ENCODE assay signal across 19 cellular contexts in genomic region chr2:74756356-74756890, GRCh38.
DNase-seq lines count a peak whose midpoint lies in the region; ATAC-seq and TF ChIP-seq lines count a peak whose summit lies in the region.
"Had no signal": no experiment of that assay in that cellular context is flagged by ENCODE, and none has a peak within 500 bp of the region (broad histone marks: within the 10 kb centered on the region; RNA-seq: fewer than 3 reads in every experiment).

No MANE protein-coding gene starts in this region.

- no peak overlapping the region for H3K4me3 ChIP-seq in IMR-90 (ENCODE audit: insufficient read depth, low read depth, low read length)
- no peak overlapping the region for H3K4me3 ChIP-seq in aorta (ENCODE audit: low read length in 2 of 2)
- H3K4me3 ChIP-seq: hepatocyte had no signal

- H2AK9ac ChIP-seq in IMR-90 (replicated peaks; ENCODE audit: low read depth, low read length, poor library complexity): no peak overlapping the region

- H2BK20ac ChIP-seq in IMR-90 (ENCODE audit: low read depth, low read length): no peak overlapping the region

- H3K14ac ChIP-seq in IMR-90 (replicated peaks; ENCODE audit: low read depth, low read length): no peak overlapping the region

- TF ChIP-seq POLR2A in IMR-90 (IDR thresholded peaks at IDR 0.05; ENCODE audit: low read depth, low read length): no peak

- peaks cover 4 to 11% of the 10 kb centered on the region in 2 donors for H3K27me3 Mint-ChIP-seq in stimulated activated naive B cell treated with anti-CD40 and anti-IgM and Interleukin-4, amounts not matched to agents 10 μg/mL and 1 μg/mL and 100 μg/mL, for 72 hours

- intact Hi-C loops in IMR-90 (cut with micrococcal nuclease): no loop called here
- intact Hi-C loops in aorta (cut with DNase I): no loop called here
- intact Hi-C loops in left ventricle myocardium superior (cut with micrococcal nuclease): no loop called here

- H3K4me1 Mint-ChIP-seq in stimulated activated naive B cell treated with anti-CD40 and anti-IgM and Interleukin-4, amounts not matched to agents 10 μg/mL and 1 μg/mL and 100 μg/mL, for 72 hours: peaks cover 3 to 11% of the 10 kb centered on the region in 2 donors
- H3K4me1 Mint-ChIP-seq: CD4-positive, alpha-beta memory T cell; T-helper 17 cell had no signal

- TF ChIP-seq CTCF in IMR-90 (conservative IDR thresholded peaks at IDR 0.05; ENCODE audit: low read depth, low read length): no peak

- POLR2A ChIA-PET in IMR-90 (lab: Charles Lee; ENCODE audit: unreplicated experiment): no interaction called here

- H3K36me3 Mint-ChIP-seq in stimulated activated naive B cell treated with anti-CD40 and anti-IgM and Interleukin-4, amounts not matched to agents 10 μg/mL and 1 μg/mL and 100 μg/mL, for 72 hours: peaks cover 6% of the 10 kb centered on the region in 2 donors

- peaks cover 3% of the 10 kb centered on the region; the same call in 1 of the 2 replicates for H3K9me1 ChIP-seq in IMR-90 (ENCODE audit: insufficient read depth, low read length)

- H3K4ac ChIP-seq in IMR-90 (ENCODE audit: low read depth, low read length): no peak overlapping the region

- no peak overlapping the region for H3K18ac ChIP-seq in IMR-90 (ENCODE audit: low read depth, low read length)

- H4K20me1 ChIP-seq in IMR-90 (ENCODE audit: insufficient read depth, low read length): no peaks in the 10 kb centered on the region

- no peak overlapping the region for H3K4me2 ChIP-seq in IMR-90 (ENCODE audit: low read depth, low read length)
- H3K4me2 ChIP-seq: hepatocyte, KMS-11 had no signal

- H2BK5ac ChIP-seq in IMR-90 (ENCODE audit: low read depth, low read length, poor library complexity, severe bottlenecking): no peak overlapping the region

- H3K36me3 ChIP-seq in IMR-90 (ENCODE audit: control insufficient read depth, insufficient read depth, low read length) (no peaks in the 10 kb centered on the region), aorta (ENCODE audit: control insufficient read depth in 1 of 2, insufficient read depth in 2 of 2, low read length in 1 of 2) (no peaks in the 10 kb centered on the region)

- H3K9me3 ChIP-seq in IMR-90 (ENCODE audit: control insufficient read depth, insufficient read depth, low read length): peaks cover 12% of the 10 kb centered on the region
- no peaks in the 10 kb centered on the region for H3K9me3 ChIP-seq in aorta (ENCODE audit: control insufficient read depth, low read length)

- H2AFZ ChIP-seq in IMR-90 (replicated peaks; ENCODE audit: low read length, poor library complexity): no peak overlapping the region
- H2AFZ ChIP-seq: hepatocyte had no signal

- no peak overlapping the region for H3K4me3 Mint-ChIP-seq in stimulated activated naive B cell treated with anti-CD40 and anti-IgM and Interleukin-4, amounts not matched to agents 10 μg/mL and 1 μg/mL and 100 μg/mL, for 72 hours
- H3K4me3 Mint-ChIP-seq: activated naive CD8-positive, alpha-beta T cell; activated T-cell treated with anti-CD3 and anti-CD28 coated beads, Interleukin-2, amount 50 U/mL, for 24 hours; CD4-positive, alpha-beta memory T cell; T-helper 17 cell had no signal

- no peaks in the 10 kb centered on the region for H3K79me1 ChIP-seq in IMR-90 (ENCODE audit: low read depth in 1 of 2, low read length in 2 of 2)

- no peak overlapping the region for H2BK15ac ChIP-seq in IMR-90 (ENCODE audit: low read depth, low read length)

- in situ Hi-C loops in IMR-90 (cut with MboI; ENCODE audit: low sequenced_read_pairs): no loop called here

- no TSS peak for BruUV-seq in IMR-90 (replicated peaks; lab: Mats Ljungman, UMichigan)

- H3K9ac ChIP-seq in IMR-90 (ENCODE audit: low read depth, low read length): no peak overlapping the region
- H3K9ac ChIP-seq: KMS-11 had no signal

- no peak overlapping the region for H2AK5ac ChIP-seq in IMR-90 (ENCODE audit: low read depth, low read length)

- peak; percentile 34 for DNase-seq in DMS53 (lab: John Stamatoyannopoulos, UW)
- no peak for DNase-seq in DMS53 treated with DMSO at 0.1 percent for 48 hours (lab: John Stamatoyannopoulos, UW; ENCODE audit: unreplicated experiment)
- DNase-seq in IMR-90: peak; percentile 22
- peak; percentile 48 for DNase-seq in RPMI8226
- no peak for DNase-seq in stimulated activated naive B cell treated with anti-CD40 and anti-IgM and Interleukin-4, amounts not matched to agents 10 μg/mL and 1 μg/mL and 100 μg/mL, for 72 hours
- no peak for DNase-seq in NCI-H748 (lab: John Stamatoyannopoulos, UW; ENCODE audit: unreplicated experiment)
- DNase-seq in aorta: no peak
- DNase-seq in left ventricle myocardium superior: no peak
- DNase-seq: 8988T; activated CD4-positive, alpha-beta T cell treated with anti-CD3 and anti-CD28 coated beads, Interleukin-2, amount 50 U/mL, for 1 hour; activated T-cell treated with anti-CD3 and anti-CD28 coated beads, Interleukin-2, amount 50 U/mL, for 24 hours; CD4-positive, alpha-beta memory T cell; GOT3; NCI-H187; NCI-H69; T-helper 17 cell had no signal

- H3K27ac Mint-ChIP-seq in stimulated activated naive B cell treated with anti-CD40 and anti-IgM and Interleukin-4, amounts not matched to agents 10 μg/mL and 1 μg/mL and 100 μg/mL, for 72 hours: no peak overlapping the region
- H3K27ac Mint-ChIP-seq: activated naive CD8-positive, alpha-beta T cell; activated T-cell treated with anti-CD3 and anti-CD28 coated beads, Interleukin-2, amount 50 U/mL, for 24 hours; CD4-positive, alpha-beta memory T cell; T-helper 17 cell had no signal

- ATAC-seq in IMR-90 (ENCODE audit: low read depth) (no peak), aorta (ENCODE audit: low FRiP score) (no peak), left ventricle myocardium superior (no peak)
- peak; percentile 52 to 82 for ATAC-seq in stimulated activated naive B cell treated with anti-CD40 and anti-IgM and Interleukin-4, amounts not matched to agents 10 μg/mL and 1 μg/mL and 100 μg/mL, for 72 hours (replicated peaks)
- ATAC-seq: T-helper 17 cell had no signal

- no peak overlapping the region for H3K27ac ChIP-seq in IMR-90 (ENCODE audit: insufficient read depth, low read length)
- H3K27ac ChIP-seq in aorta (ENCODE audit: low read depth in 1 of 2, low read length in 2 of 2): no peak overlapping the region
- H3K27ac ChIP-seq: hepatocyte, KMS-11 had no signal

- H4K8ac ChIP-seq in IMR-90 (ENCODE audit: low read depth in 2 of 2, low read length in 2 of 2): no peak overlapping the region

- H3K27me3 ChIP-seq in IMR-90 (ENCODE audit: control insufficient read depth, insufficient read depth, low read length) (no peaks in the 10 kb centered on the region), aorta (ENCODE audit: control insufficient read depth in 1 of 2, insufficient read depth in 2 of 2, low read length in 1 of 2) (no peaks in the 10 kb centered on the region)
- H3K27me3 ChIP-seq: hepatocyte had no signal

- dilution Hi-C loops in IMR-90 (cut with HindIII; ENCODE audit: low sequenced_read_pairs, unreplicated experiment): no loop called here

- H4K91ac ChIP-seq in IMR-90 (ENCODE audit: insufficient read depth, low read depth, low read length): no peak overlapping the region

- H4K5ac ChIP-seq in IMR-90 (ENCODE audit: low read depth, low read length): no peak overlapping the region

- H3K9me3 Mint-ChIP-seq in stimulated activated naive B cell treated with anti-CD40 and anti-IgM and Interleukin-4, amounts not matched to agents 10 μg/mL and 1 μg/mL and 100 μg/mL, for 72 hours: peaks cover 6% of the 10 kb centered on the region in 2 donors

- H2BK120ac ChIP-seq in IMR-90 (ENCODE audit: low read depth, low read length): no peak overlapping the region

- H3K56ac ChIP-seq in IMR-90 (ENCODE audit: extremely low read depth, insufficient read depth, low read length): no peak overlapping the region

- no peak for TF ChIP-seq RAD21 in IMR-90 (IDR thresholded peaks at IDR 0.05; ENCODE audit: low read length)

- CTCF ChIA-PET in IMR-90 (lab: Yijun Ruan, JAX): no interaction called here

- H3K4me1 ChIP-seq in IMR-90 (ENCODE audit: control insufficient read depth, insufficient read depth, low read length): peaks cover 2% of the 10 kb centered on the region
- no peaks in the 10 kb centered on the region for H3K4me1 ChIP-seq in aorta (ENCODE audit: control insufficient read depth in 1 of 2, insufficient read depth in 2 of 2, low read length in 2 of 2)

- no peak overlapping the region for H3K23ac ChIP-seq in IMR-90 (ENCODE audit: low read depth, low read length)

TF ChIP-seq in IMR-90, 13 proteins besides CTCF, POLR2A, EP300 and RAD21:
- TF ChIP-seq MXI1 (IDR thresholded peaks at IDR 0.05; ENCODE audit: borderline replicate concordance, low read depth, low read length): no peak
- no peak for TF ChIP-seq ELK1 (IDR thresholded peaks at IDR 0.05; ENCODE audit: borderline replicate concordance, low read depth, low read length)
- no peak for TF ChIP-seq NFE2L2 (IDR thresholded peaks at IDR 0.05; ENCODE audit: low read depth, low read length)
- TF ChIP-seq RCOR1 (IDR thresholded peaks at IDR 0.05; ENCODE audit: insufficient replicate concordance, low read length): no peak
- no peak for TF ChIP-seq MAZ (IDR thresholded peaks at IDR 0.05; ENCODE audit: borderline replicate concordance, low read depth, low read length)
- no peak for TF ChIP-seq BHLHE40 (IDR thresholded peaks at IDR 0.05; ENCODE audit: low read depth, low read length)
- no peak for TF ChIP-seq FOS (IDR thresholded peaks at IDR 0.05; ENCODE audit: low read depth, low read length)
- TF ChIP-seq RFX5 (IDR thresholded peaks at IDR 0.05; ENCODE audit: low read depth, low read length): no peak
- TF ChIP-seq SMC3 (IDR thresholded peaks at IDR 0.05; ENCODE audit: low read depth, low read length): no peak
- no peak for TF ChIP-seq CHD1 (IDR thresholded peaks at IDR 0.05; ENCODE audit: low read depth, low read length)
- no peak for TF ChIP-seq MAFK (IDR thresholded peaks at IDR 0.05; ENCODE audit: low read depth, low read length)
- TF ChIP-seq CEBPB (IDR thresholded peaks at IDR 0.05; ENCODE audit: low read depth, low read length): no peak
- no peak for TF ChIP-seq USF2 (IDR thresholded peaks at IDR 0.05; ENCODE audit: low read depth, low read length)

Comparison
In these comparisons a context has a peak if more than half of its experiments do, and no peak if none do; other contexts are left out.
1. DNase-seq: peak in DMS53 (single experiment), IMR-90 (single experiment) and RPMI8226 (single experiment); none in DMS53 treated with DMSO at 0.1 percent for 48 hours (single experiment), stimulated activated naive B cell treated with anti-CD40 and anti-IgM and Interleukin-4, amounts not matched to agents 10 μg/mL and 1 μg/mL and 100 μg/mL, for 72 hours (single experiment), NCI-H748 (single experiment), aorta (0 of 2) and left ventricle myocardium superior (single experiment).
2. ATAC-seq: peak in stimulated activated naive B cell treated with anti-CD40 and anti-IgM and Interleukin-4, amounts not matched to agents 10 μg/mL and 1 μg/mL and 100 μg/mL, for 72 hours (2 of 2); none in IMR-90 (single experiment), aorta (single experiment) and left ventricle myocardium superior (single experiment).